Comparison of ENCODE assay signal across 27 cellular contexts in genomic region chr7:13161125-13161524, GRCh38.
DNase-seq lines count a peak whose midpoint lies in the region; ATAC-seq, FAIRE-seq and TF ChIP-seq lines count a peak whose summit lies in the region.
"Had no signal": no experiment of that assay in that cellular context is flagged by ENCODE, and none has a peak within 500 bp of the region (broad histone marks: within the 10 kb centered on the region; RNA-seq: fewer than 3 reads in every experiment).

No MANE protein-coding gene starts in this region.

- H3F3A ChIP-seq in neural progenitor cell (ENCODE audit: low read depth) = no peaks in the 10 kb centered on the region

- no peak overlapping the region for H4K8ac ChIP-seq in mesendoderm (ENCODE audit: low read depth, low read length)

- H3K4me1 Mint-ChIP-seq in neural progenitor cell = peaks cover 31% of the 10 kb centered on the region
- no peaks in the 10 kb centered on the region for H3K4me1 Mint-ChIP-seq in naive thymus-derived CD4-positive, alpha-beta T cell

- H3K36me3 Mint-ChIP-seq in neural progenitor cell = no peaks in the 10 kb centered on the region
- no peaks in the 10 kb centered on the region for H3K36me3 Mint-ChIP-seq in naive thymus-derived CD4-positive, alpha-beta T cell
- H3K36me3 Mint-ChIP-seq: CD8-positive, alpha-beta T cell had no signal

- POLR2A ChIA-PET in K562 (lab: Yijun Ruan, JAX) = no interaction called here
- POLR2A ChIA-PET in naive thymus-derived CD4-positive, alpha-beta T cell (lab: Charles Lee) = no interaction called here

- no peak overlapping the region for H3K4ac ChIP-seq in mesendoderm (ENCODE audit: low read depth, low read length)

- no peaks in the 10 kb centered on the region for H3K79me1 ChIP-seq in mesendoderm (ENCODE audit: low read length)

- no peak overlapping the region for H2BK5ac ChIP-seq in mesendoderm (ENCODE audit: low read length)

- CTCF ChIA-PET in mammary epithelial cell (lab: Charles Lee; ENCODE audit: low non-redundant PET) = no interaction called here
- CTCF ChIA-PET in K562 (lab: Yijun Ruan, JAX; ENCODE audit: low intra/inter-chr PET ratio) = no interaction called here
- CTCF ChIA-PET in naive thymus-derived CD4-positive, alpha-beta T cell (lab: Charles Lee) = no interaction called here

- H3K4me2 ChIP-seq in mammary epithelial cell (ENCODE audit: insufficient read depth, low read depth, low read length) (no peak overlapping the region), K562 (ENCODE audit: insufficient read depth, low read length) (no peak overlapping the region), mesendoderm (ENCODE audit: low read length) (no peak overlapping the region), neural progenitor cell (no peak overlapping the region)
- H3K4me2 ChIP-seq: A549; BLaER1 treated with 17β-estradiol and CSF1 and Interleukin-3, amounts not matched to agents 10 nM and 100 nM had no signal

- no peaks in the 10 kb centered on the region for H3K9me1 ChIP-seq in K562 (ENCODE audit: control insufficient read depth, insufficient read depth, low read length)

- no peak overlapping the region for H2AK5ac ChIP-seq in mesendoderm (ENCODE audit: low read length)

- H3K27me3 Mint-ChIP-seq in neural progenitor cell (ENCODE audit: insufficient read depth, low read depth) = no peaks in the 10 kb centered on the region
- H3K27me3 Mint-ChIP-seq in naive thymus-derived CD4-positive, alpha-beta T cell = peaks cover 0 to 28% (median 15%) of the 10 kb centered on the region in 5 donors

- no peaks in the 10 kb centered on the region for H3K79me2 ChIP-seq in mammary epithelial cell (ENCODE audit: insufficient read depth, low read length)
- H3K79me2 ChIP-seq in K562 (ENCODE audit: control insufficient read depth, insufficient read depth, low read length) = no peaks in the 10 kb centered on the region
- no peaks in the 10 kb centered on the region for H3K79me2 ChIP-seq in mesendoderm (ENCODE audit: control insufficient read depth, insufficient read depth, low read length)
- H3K79me2 ChIP-seq in neural progenitor cell (ENCODE audit: low read depth) = no peaks in the 10 kb centered on the region

- H3K4me3 ChIP-seq in mammary epithelial cell (replicated peaks in 1 of 3; ENCODE audit: insufficient read depth in 1 of 3, low read depth in 2 of 3, low read length in 3 of 3) (no peak overlapping the region), breast epithelium (no peak overlapping the region), K562 (no peak overlapping the region), mesendoderm (ENCODE audit: low read length) (no peak overlapping the region), neural progenitor cell (no peak overlapping the region)
- no peak overlapping the region for H3K4me3 ChIP-seq in naive thymus-derived CD4-positive, alpha-beta T cell (ENCODE audit: low read length)
- H3K4me3 ChIP-seq: A549; BLaER1 treated with 17β-estradiol and CSF1 and Interleukin-3, amounts not matched to agents 10 nM and 100 nM; GM12878 had no signal

- H3K27ac Mint-ChIP-seq in neural progenitor cell = no peak overlapping the region
- H3K27ac Mint-ChIP-seq in naive thymus-derived CD4-positive, alpha-beta T cell = no peak overlapping the region
- H3K27ac Mint-ChIP-seq: B cell; CD4-positive, alpha-beta T cell; CD8-positive, alpha-beta T cell had no signal

- TF ChIP-seq CTCF in mammary epithelial cell (conservative IDR thresholded peaks at IDR 0.05 in 1 of 2, IDR thresholded peaks at IDR 0.05 in 1 of 2; ENCODE audit: extremely low read depth in 1 of 2, insufficient read depth in 1 of 2, low read depth in 1 of 2, low read length in 2 of 2) = no peak
- no peak for TF ChIP-seq CTCF in breast epithelium (IDR thresholded peaks at IDR 0.05)
- TF ChIP-seq CTCF in K562 (IDR thresholded peaks at IDR 0.05 in 2 of 3, conservative IDR thresholded peaks at IDR 0.05 in 1 of 3; ENCODE audit: insufficient read depth in 2 of 3, low read depth in 1 of 3, low read length in 3 of 3) = no peak
- TF ChIP-seq CTCF in neural progenitor cell (IDR thresholded peaks at IDR 0.05) = no peak

- dilution Hi-C loops in mammary epithelial cell (cut with HindIII; ENCODE audit: low sequenced_read_pairs) = no loop called here

- in situ Hi-C loops in mammary epithelial cell (cut with MboI; ENCODE audit: low sequenced_read_pairs in 2 of 2) (no loop called here), K562 (cut with MboI) (no loop called here)

- no peak overlapping the region for H3K4me3 Mint-ChIP-seq in neural progenitor cell
- no peak overlapping the region for H3K4me3 Mint-ChIP-seq in naive thymus-derived CD4-positive, alpha-beta T cell
- H3K4me3 Mint-ChIP-seq: B cell; CD4-positive, alpha-beta T cell; CD8-positive, alpha-beta T cell had no signal

- H3K56ac ChIP-seq in mesendoderm (ENCODE audit: low read length) = no peak overlapping the region

- H3K9me3 Mint-ChIP-seq in neural progenitor cell = no peaks in the 10 kb centered on the region
- no peaks in the 10 kb centered on the region for H3K9me3 Mint-ChIP-seq in naive thymus-derived CD4-positive, alpha-beta T cell
- H3K9me3 Mint-ChIP-seq: CD4-positive, alpha-beta T cell; CD8-positive, alpha-beta T cell had no signal

- no peak overlapping the region for H3K23ac ChIP-seq in mesendoderm (ENCODE audit: low read length)

- DNase-seq in mammary epithelial cell = no peak
- DNase-seq in breast epithelium (ENCODE audit: low spot score in 2 of 2) = no peak
- DNase-seq in K562 (ENCODE audit: extremely low read depth in 1 of 4, low spot score in 3 of 4) = no peak
- DNase-seq in mesendoderm = peak; percentile 58
- no peak for DNase-seq in neural progenitor cell (ENCODE audit: low spot score)
- DNase-seq in naive thymus-derived CD4-positive, alpha-beta T cell = no peak
- no peak for DNase-seq in NCI-H146 treated with DMSO at 0.1 percent for 48 hours (lab: John Stamatoyannopoulos, UW; ENCODE audit: unreplicated experiment)
- DNase-seq: AML-193; Caco-2; Calu3; CD4-positive, alpha-beta T cell; CD8-positive, alpha-beta T cell; DMS153; DMS53; DMS79; DND-41; EL; GDM1 had no signal

- H3K9me3 ChIP-seq in mammary epithelial cell (replicated peaks; ENCODE audit: insufficient read depth, low read length) (no peaks in the 10 kb centered on the region), breast epithelium (no peaks in the 10 kb centered on the region), K562 (replicated peaks; ENCODE audit: control insufficient read depth, insufficient read depth, low read depth, low read length) (no peaks in the 10 kb centered on the region), neural progenitor cell (ENCODE audit: low read depth) (no peaks in the 10 kb centered on the region)
- no peaks in the 10 kb centered on the region for H3K9me3 ChIP-seq in naive thymus-derived CD4-positive, alpha-beta T cell (ENCODE audit: control insufficient read depth in 2 of 3, low read length in 3 of 3)
- H3K9me3 ChIP-seq: A549; BLaER1 treated with 17β-estradiol and CSF1 and Interleukin-3, amounts not matched to agents 10 nM and 100 nM; Caco-2 had no signal

- no peak for FAIRE-seq in K562 (lab: Jason Lieb, UNC)
- FAIRE-seq: A549, D721Med, GM12878, GM12892, GM19239 had no signal

- TF ChIP-seq POLR2A in breast epithelium (IDR thresholded peaks at IDR 0.05) (no peak), K562 (conservative IDR thresholded peaks at IDR 0.05) (peak; percentile 38; the same call in 1 of the 2 replicates)

- no peaks in the 10 kb centered on the region for H3K4me1 ChIP-seq in mammary epithelial cell (ENCODE audit: insufficient read depth, low read length)
- H3K4me1 ChIP-seq in breast epithelium = no peaks in the 10 kb centered on the region
- no peaks in the 10 kb centered on the region for H3K4me1 ChIP-seq in K562 (replicated peaks in 1 of 2; ENCODE audit: control insufficient read depth in 2 of 2, insufficient read depth in 2 of 2, low read length in 2 of 2)
- H3K4me1 ChIP-seq in mesendoderm (ENCODE audit: control insufficient read depth, low read depth, low read length) = no peaks in the 10 kb centered on the region
- peaks cover 4% of the 10 kb centered on the region for H3K4me1 ChIP-seq in neural progenitor cell
- H3K4me1 ChIP-seq in naive thymus-derived CD4-positive, alpha-beta T cell (ENCODE audit: control insufficient read depth in 2 of 2, insufficient read depth in 2 of 2, low read length in 2 of 2) = no peaks in the 10 kb centered on the region
- H3K4me1 ChIP-seq: A549, Caco-2 had no signal

- no peak overlapping the region for H3K9ac ChIP-seq in mammary epithelial cell (ENCODE audit: insufficient read depth, low read length)
- no peak overlapping the region for H3K9ac ChIP-seq in K562 (ENCODE audit: insufficient read depth in 1 of 2, low read depth in 2 of 2, low read length in 2 of 2)
- no peak overlapping the region for H3K9ac ChIP-seq in mesendoderm (ENCODE audit: low read length)
- no peak overlapping the region for H3K9ac ChIP-seq in neural progenitor cell
- H3K9ac ChIP-seq: BLaER1 treated with 17β-estradiol and CSF1 and Interleukin-3, amounts not matched to agents 10 nM and 100 nM had no signal

- no peak overlapping the region for H4K5ac ChIP-seq in mesendoderm (ENCODE audit: low read length)

- ATAC-seq in K562 = no peak
- no peak for ATAC-seq in naive thymus-derived CD4-positive, alpha-beta T cell
- ATAC-seq: A549; CD8-positive, alpha-beta T cell; GM12878 had no signal

- H3K36me3 ChIP-seq in mammary epithelial cell (ENCODE audit: insufficient read depth, low read length) (no peaks in the 10 kb centered on the region), breast epithelium (no peaks in the 10 kb centered on the region), K562 (ENCODE audit: control insufficient read depth, insufficient read depth, low read length) (no peaks in the 10 kb centered on the region), mesendoderm (ENCODE audit: control insufficient read depth, insufficient read depth, low read length) (no peaks in the 10 kb centered on the region), neural progenitor cell (no peaks in the 10 kb centered on the region)
- H3K36me3 ChIP-seq in naive thymus-derived CD4-positive, alpha-beta T cell (ENCODE audit: control insufficient read depth in 2 of 3, insufficient read depth in 3 of 3, low read length in 3 of 3) = no peaks in the 10 kb centered on the region
- H3K36me3 ChIP-seq: BLaER1 treated with 17β-estradiol and CSF1 and Interleukin-3, amounts not matched to agents 10 nM and 100 nM had no signal

- TF ChIP-seq EP300 in K562 (IDR thresholded peaks at IDR 0.05; ENCODE audit: low read length) = no peak

- H3K18ac ChIP-seq in mesendoderm (ENCODE audit: low read length) = no peak overlapping the region

- intact Hi-C loops in mammary epithelial cell (cut with micrococcal nuclease) (no loop called here), breast epithelium (cut with DNase I; ENCODE audit: low total_unique reads) (no loop called here), K562 (cut with micrococcal nuclease) (no loop called here)
- intact Hi-C loops in naive thymus-derived CD4-positive, alpha-beta T cell (cut with micrococcal nuclease) = no loop called here

- no peak for TF ChIP-seq RAD21 in K562 (CRISPR knock-in tag; conservative IDR thresholded peaks at IDR 0.05 in 1 of 2, IDR thresholded peaks at IDR 0.05 in 1 of 2)

- H2AFZ ChIP-seq in mammary epithelial cell (ENCODE audit: low read depth, low read length) = no peak overlapping the region
- H2AFZ ChIP-seq in K562 (ENCODE audit: low read depth, low read length) = no peak overlapping the region
- no peak overlapping the region for H2AFZ ChIP-seq in neural progenitor cell (replicated peaks)

- no peak overlapping the region for H2BK15ac ChIP-seq in mesendoderm (replicated peaks; ENCODE audit: low read depth)

- H3K27me3 ChIP-seq in mammary epithelial cell (ENCODE audit: insufficient read depth, low read length) (no peaks in the 10 kb centered on the region), breast epithelium (no peaks in the 10 kb centered on the region), K562 (ENCODE audit: control insufficient read depth in 2 of 2, insufficient read depth in 2 of 2, low read length in 2 of 2) (no peaks in the 10 kb centered on the region), mesendoderm (ENCODE audit: insufficient read depth, low read length, poor library complexity) (no peaks in the 10 kb centered on the region), neural progenitor cell (no peaks in the 10 kb centered on the region)
- H3K27me3 ChIP-seq in naive thymus-derived CD4-positive, alpha-beta T cell (ENCODE audit: control insufficient read depth in 2 of 2, insufficient read depth in 2 of 2, low read length in 2 of 2) = peaks cover 0 to under 1% of the 10 kb centered on the region in 2 donors
- H3K27me3 ChIP-seq: BLaER1 treated with 17β-estradiol and CSF1 and Interleukin-3, amounts not matched to agents 10 nM and 100 nM had no signal

- H2BK120ac ChIP-seq in mesendoderm (ENCODE audit: low read depth, low read length) = no peak overlapping the region

- BruUV-seq in mammary epithelial cell (replicated peaks; lab: Mats Ljungman, UMichigan) (TSS peak; percentile 96), K562 (replicated peaks; lab: Mats Ljungman, UMichigan) (no TSS peak)

- H3K27ac ChIP-seq in mammary epithelial cell (ENCODE audit: insufficient read depth, low read depth, low read length) = no peak overlapping the region
- no peak overlapping the region for H3K27ac ChIP-seq in breast epithelium
- no peak overlapping the region for H3K27ac ChIP-seq in K562 (ENCODE audit: extremely low read depth, low read depth, low read length)
- H3K27ac ChIP-seq in mesendoderm (ENCODE audit: low read depth, low read length) = no peak overlapping the region
- H3K27ac ChIP-seq in neural progenitor cell = no peak overlapping the region
- H3K27ac ChIP-seq in naive thymus-derived CD4-positive, alpha-beta T cell (ENCODE audit: low read depth, low read length) = no peak overlapping the region
- H3K27ac ChIP-seq: 22Rv1; A549; BLaER1 treated with 17β-estradiol and CSF1 and Interleukin-3, amounts not matched to agents 10 nM and 100 nM; C4-2B had no signal

- H4K20me1 ChIP-seq in mammary epithelial cell (ENCODE audit: insufficient read depth, low read length) (no peaks in the 10 kb centered on the region), K562 (replicated peaks; ENCODE audit: control insufficient read depth, insufficient read depth, low read length) (no peaks in the 10 kb centered on the region), neural progenitor cell (ENCODE audit: low read depth) (no peaks in the 10 kb centered on the region)
- H4K20me1 ChIP-seq: BLaER1 treated with 17β-estradiol and CSF1 and Interleukin-3, amounts not matched to agents 10 nM and 100 nM had no signal
